In the genomic region with DNA sequence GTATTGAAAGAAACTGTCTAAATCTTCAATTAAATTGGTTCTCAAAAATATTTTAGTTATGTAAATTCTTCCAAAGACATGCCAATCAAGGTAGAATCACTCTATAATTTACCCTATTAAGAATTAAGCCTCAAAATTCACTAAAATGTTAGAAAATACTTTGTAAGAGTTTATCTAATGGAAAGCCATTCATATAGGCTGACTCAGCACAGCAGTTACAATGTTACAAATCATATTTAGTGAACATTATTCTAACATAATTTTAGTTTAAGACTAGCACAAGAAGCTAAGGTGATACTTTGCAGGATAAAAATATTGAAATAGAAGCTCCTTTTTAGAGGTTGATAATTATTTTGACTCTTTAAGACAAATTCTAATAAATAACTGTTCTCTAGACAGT, we compare ENCODE assay signal across 3 cellular contexts.
TF ChIP-seq lines count a peak whose summit lies in the region.

No MANE protein-coding gene starts in this region.

TF ChIP-seq in A549, 52 proteins besides CTCF, POLR2A, EP300 and RAD21:
- TF ChIP-seq POLR2AphosphoS2 (conservative IDR thresholded peaks at IDR 0.05; ENCODE audit: low read length): no peak
- TF ChIP-seq TFCP2L1 (CRISPR knock-in tag; IDR thresholded peaks at IDR 0.05): no peak
- TF ChIP-seq MAFK (IDR thresholded peaks at IDR 0.05; ENCODE audit: partially characterized antibody): peak; percentile 16
- TF ChIP-seq, protein P1, sequence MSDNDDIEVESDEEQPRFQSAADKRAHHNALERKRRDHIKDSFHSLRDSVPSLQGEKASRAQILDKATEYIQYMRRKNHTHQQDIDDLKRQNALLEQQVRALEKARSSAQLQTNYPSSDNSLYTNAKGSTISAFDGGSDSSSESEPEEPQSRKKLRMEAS (IDR thresholded peaks at IDR 0.05): no peak
- TF ChIP-seq, protein P2, sequence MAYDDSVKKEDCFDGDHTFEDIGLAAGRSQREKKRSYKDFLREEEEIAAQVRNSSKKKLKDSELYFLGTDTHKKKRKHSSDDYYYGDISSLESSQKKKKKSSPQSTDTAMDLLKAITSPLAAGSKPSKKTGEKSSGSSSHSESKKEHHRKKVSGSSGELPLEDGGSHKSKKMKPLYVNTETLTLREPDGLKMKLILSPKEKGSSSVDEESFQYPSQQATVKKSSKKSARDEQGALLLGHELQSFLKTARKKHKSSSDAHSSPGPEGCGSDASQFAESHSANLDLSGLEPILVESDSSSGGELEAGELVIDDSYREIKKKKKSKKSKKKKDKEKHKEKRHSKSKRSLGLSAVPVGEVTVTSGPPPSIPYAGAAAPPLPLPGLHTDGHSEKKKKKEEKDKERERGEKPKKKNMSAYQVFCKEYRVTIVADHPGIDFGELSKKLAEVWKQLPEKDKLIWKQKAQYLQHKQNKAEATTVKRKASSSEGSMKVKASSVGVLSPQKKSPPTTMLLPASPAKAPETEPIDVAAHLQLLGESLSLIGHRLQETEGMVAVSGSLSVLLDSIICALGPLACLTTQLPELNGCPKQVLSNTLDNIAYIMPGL (CRISPR knock-in tag; IDR thresholded peaks at IDR 0.05; ENCODE audit: borderline replicate concordance): no peak
- no peak for TF ChIP-seq ZC3H11A (IDR thresholded peaks at IDR 0.05)
- no peak for TF ChIP-seq SREBF2 (IDR thresholded peaks at IDR 0.05)
- TF ChIP-seq, protein P3, sequence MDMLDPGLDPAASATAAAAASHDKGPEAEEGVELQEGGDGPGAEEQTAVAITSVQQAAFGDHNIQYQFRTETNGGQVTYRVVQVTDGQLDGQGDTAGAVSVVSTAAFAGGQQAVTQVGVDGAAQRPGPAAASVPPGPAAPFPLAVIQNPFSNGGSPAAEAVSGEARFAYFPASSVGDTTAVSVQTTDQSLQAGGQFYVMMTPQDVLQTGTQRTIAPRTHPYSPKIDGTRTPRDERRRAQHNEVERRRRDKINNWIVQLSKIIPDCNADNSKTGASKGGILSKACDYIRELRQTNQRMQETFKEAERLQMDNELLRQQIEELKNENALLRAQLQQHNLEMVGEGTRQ (IDR thresholded peaks at IDR 0.05): no peak
TF ChIP-seq in A549: peak in this region for 1.

TF ChIP-seq in IMR-90, 13 proteins besides CTCF, POLR2A, EP300 and RAD21:
- TF ChIP-seq MXI1 (IDR thresholded peaks at IDR 0.05; ENCODE audit: borderline replicate concordance, low read depth, low read length): no peak
- TF ChIP-seq, protein P4, sequence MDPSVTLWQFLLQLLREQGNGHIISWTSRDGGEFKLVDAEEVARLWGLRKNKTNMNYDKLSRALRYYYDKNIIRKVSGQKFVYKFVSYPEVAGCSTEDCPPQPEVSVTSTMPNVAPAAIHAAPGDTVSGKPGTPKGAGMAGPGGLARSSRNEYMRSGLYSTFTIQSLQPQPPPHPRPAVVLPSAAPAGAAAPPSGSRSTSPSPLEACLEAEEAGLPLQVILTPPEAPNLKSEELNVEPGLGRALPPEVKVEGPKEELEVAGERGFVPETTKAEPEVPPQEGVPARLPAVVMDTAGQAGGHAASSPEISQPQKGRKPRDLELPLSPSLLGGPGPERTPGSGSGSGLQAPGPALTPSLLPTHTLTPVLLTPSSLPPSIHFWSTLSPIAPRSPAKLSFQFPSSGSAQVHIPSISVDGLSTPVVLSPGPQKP (IDR thresholded peaks at IDR 0.05; ENCODE audit: borderline replicate concordance, low read depth, low read length): no peak
- TF ChIP-seq NFE2L2 (IDR thresholded peaks at IDR 0.05; ENCODE audit: low read depth, low read length): no peak
- peak; percentile 50 for TF ChIP-seq MAFK (IDR thresholded peaks at IDR 0.05; ENCODE audit: low read depth, low read length)
- TF ChIP-seq FOS (IDR thresholded peaks at IDR 0.05; ENCODE audit: low read depth, low read length): no peak

TF ChIP-seq in K562, 482 proteins besides CTCF, POLR2A, EP300 and RAD21:
- TF ChIP-seq, protein P5, sequence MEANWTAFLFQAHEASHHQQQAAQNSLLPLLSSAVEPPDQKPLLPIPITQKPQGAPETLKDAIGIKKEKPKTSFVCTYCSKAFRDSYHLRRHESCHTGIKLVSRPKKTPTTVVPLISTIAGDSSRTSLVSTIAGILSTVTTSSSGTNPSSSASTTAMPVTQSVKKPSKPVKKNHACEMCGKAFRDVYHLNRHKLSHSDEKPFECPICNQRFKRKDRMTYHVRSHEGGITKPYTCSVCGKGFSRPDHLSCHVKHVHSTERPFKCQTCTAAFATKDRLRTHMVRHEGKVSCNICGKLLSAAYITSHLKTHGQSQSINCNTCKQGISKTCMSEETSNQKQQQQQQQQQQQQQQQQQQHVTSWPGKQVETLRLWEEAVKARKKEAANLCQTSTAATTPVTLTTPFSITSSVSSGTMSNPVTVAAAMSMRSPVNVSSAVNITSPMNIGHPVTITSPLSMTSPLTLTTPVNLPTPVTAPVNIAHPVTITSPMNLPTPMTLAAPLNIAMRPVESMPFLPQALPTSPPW (CRISPR knock-in tag; IDR thresholded peaks at IDR 0.05): no peak
- TF ChIP-seq, protein P6, sequence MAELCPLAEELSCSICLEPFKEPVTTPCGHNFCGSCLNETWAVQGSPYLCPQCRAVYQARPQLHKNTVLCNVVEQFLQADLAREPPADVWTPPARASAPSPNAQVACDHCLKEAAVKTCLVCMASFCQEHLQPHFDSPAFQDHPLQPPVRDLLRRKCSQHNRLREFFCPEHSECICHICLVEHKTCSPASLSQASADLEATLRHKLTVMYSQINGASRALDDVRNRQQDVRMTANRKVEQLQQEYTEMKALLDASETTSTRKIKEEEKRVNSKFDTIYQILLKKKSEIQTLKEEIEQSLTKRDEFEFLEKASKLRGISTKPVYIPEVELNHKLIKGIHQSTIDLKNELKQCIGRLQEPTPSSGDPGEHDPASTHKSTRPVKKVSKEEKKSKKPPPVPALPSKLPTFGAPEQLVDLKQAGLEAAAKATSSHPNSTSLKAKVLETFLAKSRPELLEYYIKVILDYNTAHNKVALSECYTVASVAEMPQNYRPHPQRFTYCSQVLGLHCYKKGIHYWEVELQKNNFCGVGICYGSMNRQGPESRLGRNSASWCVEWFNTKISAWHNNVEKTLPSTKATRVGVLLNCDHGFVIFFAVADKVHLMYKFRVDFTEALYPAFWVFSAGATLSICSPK (IDR thresholded peaks at IDR 0.05; ENCODE audit: borderline replicate concordance): no peak
- TF ChIP-seq SP2 (IDR thresholded peaks at IDR 0.05; ENCODE audit: extremely low read depth, low read depth, low read length, poor library complexity, severe bottlenecking) (no peak), FOXK1 (CRISPR knock-in tag; IDR thresholded peaks at IDR 0.05; ENCODE audit: borderline replicate concordance) (no peak), BRF1 (IDR thresholded peaks at IDR 0.05; ENCODE audit: borderline replicate concordance, extremely low read depth, insufficient read length) (no peak), ZNF316 (IDR thresholded peaks at IDR 0.05) (peak; percentile 53)
- TF ChIP-seq, protein P7, sequence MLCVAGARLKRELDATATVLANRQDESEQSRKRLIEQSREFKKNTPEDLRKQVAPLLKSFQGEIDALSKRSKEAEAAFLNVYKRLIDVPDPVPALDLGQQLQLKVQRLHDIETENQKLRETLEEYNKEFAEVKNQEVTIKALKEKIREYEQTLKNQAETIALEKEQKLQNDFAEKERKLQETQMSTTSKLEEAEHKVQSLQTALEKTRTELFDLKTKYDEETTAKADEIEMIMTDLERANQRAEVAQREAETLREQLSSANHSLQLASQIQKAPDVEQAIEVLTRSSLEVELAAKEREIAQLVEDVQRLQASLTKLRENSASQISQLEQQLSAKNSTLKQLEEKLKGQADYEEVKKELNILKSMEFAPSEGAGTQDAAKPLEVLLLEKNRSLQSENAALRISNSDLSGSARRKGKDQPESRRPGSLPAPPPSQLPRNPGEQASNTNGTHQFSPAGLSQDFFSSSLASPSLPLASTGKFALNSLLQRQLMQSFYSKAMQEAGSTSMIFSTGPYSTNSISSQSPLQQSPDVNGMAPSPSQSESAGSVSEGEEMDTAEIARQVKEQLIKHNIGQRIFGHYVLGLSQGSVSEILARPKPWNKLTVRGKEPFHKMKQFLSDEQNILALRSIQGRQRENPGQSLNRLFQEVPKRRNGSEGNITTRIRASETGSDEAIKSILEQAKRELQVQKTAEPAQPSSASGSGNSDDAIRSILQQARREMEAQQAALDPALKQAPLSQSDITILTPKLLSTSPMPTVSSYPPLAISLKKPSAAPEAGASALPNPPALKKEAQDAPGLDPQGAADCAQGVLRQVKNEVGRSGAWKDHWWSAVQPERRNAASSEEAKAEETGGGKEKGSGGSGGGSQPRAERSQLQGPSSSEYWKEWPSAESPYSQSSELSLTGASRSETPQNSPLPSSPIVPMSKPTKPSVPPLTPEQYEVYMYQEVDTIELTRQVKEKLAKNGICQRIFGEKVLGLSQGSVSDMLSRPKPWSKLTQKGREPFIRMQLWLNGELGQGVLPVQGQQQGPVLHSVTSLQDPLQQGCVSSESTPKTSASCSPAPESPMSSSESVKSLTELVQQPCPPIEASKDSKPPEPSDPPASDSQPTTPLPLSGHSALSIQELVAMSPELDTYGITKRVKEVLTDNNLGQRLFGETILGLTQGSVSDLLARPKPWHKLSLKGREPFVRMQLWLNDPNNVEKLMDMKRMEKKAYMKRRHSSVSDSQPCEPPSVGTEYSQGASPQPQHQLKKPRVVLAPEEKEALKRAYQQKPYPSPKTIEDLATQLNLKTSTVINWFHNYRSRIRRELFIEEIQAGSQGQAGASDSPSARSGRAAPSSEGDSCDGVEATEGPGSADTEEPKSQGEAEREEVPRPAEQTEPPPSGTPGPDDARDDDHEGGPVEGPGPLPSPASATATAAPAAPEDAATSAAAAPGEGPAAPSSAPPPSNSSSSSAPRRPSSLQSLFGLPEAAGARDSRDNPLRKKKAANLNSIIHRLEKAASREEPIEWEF (CRISPR knock-in tag; IDR thresholded peaks at IDR 0.05): no peak
- TF ChIP-seq, protein P8, sequence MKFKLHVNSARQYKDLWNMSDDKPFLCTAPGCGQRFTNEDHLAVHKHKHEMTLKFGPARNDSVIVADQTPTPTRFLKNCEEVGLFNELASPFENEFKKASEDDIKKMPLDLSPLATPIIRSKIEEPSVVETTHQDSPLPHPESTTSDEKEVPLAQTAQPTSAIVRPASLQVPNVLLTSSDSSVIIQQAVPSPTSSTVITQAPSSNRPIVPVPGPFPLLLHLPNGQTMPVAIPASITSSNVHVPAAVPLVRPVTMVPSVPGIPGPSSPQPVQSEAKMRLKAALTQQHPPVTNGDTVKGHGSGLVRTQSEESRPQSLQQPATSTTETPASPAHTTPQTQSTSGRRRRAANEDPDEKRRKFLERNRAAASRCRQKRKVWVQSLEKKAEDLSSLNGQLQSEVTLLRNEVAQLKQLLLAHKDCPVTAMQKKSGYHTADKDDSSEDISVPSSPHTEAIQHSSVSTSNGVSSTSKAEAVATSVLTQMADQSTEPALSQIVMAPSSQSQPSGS (CRISPR knock-in tag; IDR thresholded peaks at IDR 0.05): no peak
